In the genomic region with DNA sequence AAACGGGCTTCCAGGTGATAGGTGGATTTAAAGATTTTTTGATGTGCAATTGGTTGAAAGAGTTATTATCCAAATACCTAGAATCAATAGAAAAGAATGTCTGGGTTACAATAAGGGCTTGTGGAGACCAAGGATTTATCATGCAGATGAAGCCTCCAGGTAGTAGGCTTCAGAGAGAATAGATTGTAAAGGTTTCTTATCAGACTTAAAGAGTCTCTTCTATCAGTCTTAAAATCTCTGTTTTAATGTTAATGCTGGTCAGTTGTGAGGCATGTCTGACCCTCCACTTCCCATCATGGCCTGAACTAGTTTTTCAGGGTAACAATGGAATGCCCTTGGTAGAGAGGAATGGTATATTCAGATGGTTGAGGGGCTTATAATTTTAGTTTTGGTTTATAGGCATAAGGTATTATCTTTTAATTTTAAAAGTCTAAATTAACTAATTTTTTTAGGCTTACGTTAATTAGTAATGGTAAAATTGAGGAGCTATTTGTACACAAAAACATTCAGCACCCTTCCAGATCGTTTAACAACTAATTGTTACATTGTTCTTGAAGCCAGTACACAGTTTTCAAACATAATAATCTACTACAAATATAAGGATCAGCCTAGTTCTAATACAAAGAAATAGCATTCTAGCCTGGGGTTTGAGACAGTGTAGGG, we compare ENCODE assay signal across 20 cellular contexts.
"Had no signal": no experiment of that assay in that cellular context is flagged by ENCODE, and none has a peak within 500 bp of the region (broad histone marks: within the 10 kb centered on the region; RNA-seq: fewer than 3 reads in every experiment).

No MANE protein-coding gene starts in this region.

- H3K27me3 ChIP-seq: ascending aorta, body of pancreas, MG63 had no signal

- H3K4me1 ChIP-seq: ascending aorta, body of pancreas had no signal

- H3K36me3 ChIP-seq: ascending aorta, MG63 had no signal

- H3K27ac ChIP-seq: ascending aorta, body of pancreas had no signal

- H3K9me3 ChIP-seq: ascending aorta, body of pancreas, MG63 had no signal

- DNase-seq: activated CD4-positive, alpha-beta T cell treated with anti-CD3 and anti-CD28 coated beads for 48 hours; activated CD4-positive, alpha-beta T cell treated with anti-CD3 and anti-CD28 coated beads, Interleukin-2, amount 50 U/mL, for 4 hours; activated CD4-positive, CD25-positive, alpha-beta regulatory T cell treated with anti-CD3 and anti-CD28 coated beads, Interleukin-2, amount 50 U/mL, for 72 hours; activated CD8-positive, alpha-beta memory T cell treated with anti-CD3 and anti-CD28 coated beads, Interleukin-2, amount 50 U/mL, for 48 hours; activated CD8-positive, alpha-beta T cell treated with anti-CD3 and anti-CD28 coated beads, Interleukin-2, amount 10 ng/mL, durations not matched to agents 7 days and 5 days; activated effector memory CD4-positive, alpha-beta T cell treated with Interleukin-2 at 50 U/mL for 16 hours; activated naive CD4-positive, alpha-beta T cell; activated T-cell treated with anti-CD3 and anti-CD28 coated beads, Interleukin-2, amount 50 U/mL, for 24 hours; body of pancreas; MG63; MV-4-11; NCI-H1105 treated with DMSO at 0.1 percent for 48 hours; NCI-H1436 treated with DMSO at 0.1 percent for 48 hours; NCI-H187; NCI-H2081; NCI-H446; NCI-H524; PC-3; SHP77 treated with DMSO at 0.1 percent for 48 hours had no signal

- ATAC-seq: activated CD8-positive, alpha-beta T cell treated with anti-CD3 and anti-CD28 coated beads, Interleukin-2, amount 10 ng/mL, durations not matched to agents 7 days and 5 days; body of pancreas; PC-3 had no signal

- H3K4me3 ChIP-seq: ascending aorta, body of pancreas, MG63 had no signal
